10 cellular contexts compared by ENCODE assay signal in genomic region chr4:158812133-158812532, GRCh38. TPM values are rescaled to one million over a fixed set of nuclear protein-coding genes. Genes with fewer than 3 reads are reported as not detected.
DNase-seq lines count a peak whose midpoint lies in the region; ATAC-seq and TF ChIP-seq lines count a peak whose summit lies in the region.
"Had no signal": no experiment of that assay in that cellular context is flagged by ENCODE, and none has a peak within 500 bp of the region (broad histone marks: within the 10 kb centered on the region; RNA-seq: fewer than 3 reads in every experiment).

No MANE protein-coding gene starts in this region.

- no peaks in the 10 kb centered on the region for H3K27me3 Mint-ChIP-seq in stimulated activated naive CD8-positive, alpha-beta T cell treated with anti-CD3 and anti-CD28 coated beads, Interleukin-15, Interleukin-2, amounts not matched to agents 100 ng/mL and 50 ng/mL, for 24 hours

- H3K9me3 ChIP-seq in right cardiac atrium (ENCODE audit: control insufficient read depth, low read length) (no peaks in the 10 kb centered on the region), psoas muscle (no peaks in the 10 kb centered on the region)

- H3K27ac Mint-ChIP-seq in stimulated activated naive CD8-positive, alpha-beta T cell treated with anti-CD3 and anti-CD28 coated beads, Interleukin-15, Interleukin-2, amounts not matched to agents 100 ng/mL and 50 ng/mL, for 24 hours, result peak overlapping the region; percentile 78

- no peak for DNase-seq in stimulated activated naive CD8-positive, alpha-beta T cell treated with anti-CD3 and anti-CD28 coated beads, Interleukin-15, Interleukin-2, amounts not matched to agents 100 U/mL and 50 U/mL, for 24 hours
- DNase-seq in right cardiac atrium (no peak), psoas muscle (no peak), cerebellar nuclear complex (lab: John Stamatoyannopoulos, UW) (no peak), iPS-NIHi11 (ENCODE audit: low spot score) (no peak), NCI-H82 treated with DMSO at 0.1 percent for 48 hours (lab: John Stamatoyannopoulos, UW; ENCODE audit: unreplicated experiment) (no peak), NK-92 (lab: John Stamatoyannopoulos, UW; ENCODE audit: unreplicated experiment) (no peak)
- DNase-seq: kidney glomerular epithelial cell, NCI-H510A treated with DMSO at 0.1 percent for 48 hours had no signal

- H3K4me3 ChIP-seq in right cardiac atrium (ENCODE audit: low read length) (no peak overlapping the region), psoas muscle (no peak overlapping the region)

- no peak for TF ChIP-seq CTCF in psoas muscle (IDR thresholded peaks at IDR 0.05)

- H3K27me3 ChIP-seq in right cardiac atrium (ENCODE audit: control insufficient read depth, insufficient read depth) (no peaks in the 10 kb centered on the region), psoas muscle (ENCODE audit: insufficient read depth in 3 of 3, low read length in 2 of 3) (no peaks in the 10 kb centered on the region)

- WGBS in right cardiac atrium, result 50% methylated on average over 2 of the region's 2 CpGs
- WGBS in psoas muscle, 3 donors, result 26 to 52% (median 32%) methylated on average over 2 of the region's 2 CpGs

- no peak for ATAC-seq in stimulated activated naive CD8-positive, alpha-beta T cell treated with anti-CD3 and anti-CD28 coated beads, Interleukin-15, Interleukin-2, amounts not matched to agents 100 U/mL and 50 U/mL, for 24 hours
- ATAC-seq in right cardiac atrium, result no peak
- peak in 1 of 4 donors; percentile 19 for ATAC-seq in psoas muscle

- no peaks in the 10 kb centered on the region for H3K36me3 ChIP-seq in psoas muscle (ENCODE audit: insufficient read depth in 1 of 2, low read depth in 1 of 2)

- H3K36me3 Mint-ChIP-seq in stimulated activated naive CD8-positive, alpha-beta T cell treated with anti-CD3 and anti-CD28 coated beads, Interleukin-15, Interleukin-2, amounts not matched to agents 100 ng/mL and 50 ng/mL, for 24 hours (ENCODE audit: low read depth), result no peaks in the 10 kb centered on the region

- intact Hi-C loops in right cardiac atrium (cut with DNase I) (loop anchor here in 1 of 4 donors (5.0 kb wide), 1 partner anchor 45 kb away; the partner anchor contains the start of gene FNIP2), psoas muscle (cut with DNase I) (loop anchor here in 1 of 2 donors (5.0 kb wide), 1 partner anchor 35 kb away; no protein-coding TSS in a partner anchor)

- no peaks in the 10 kb centered on the region for H3K9me3 Mint-ChIP-seq in stimulated activated naive CD8-positive, alpha-beta T cell treated with anti-CD3 and anti-CD28 coated beads, Interleukin-15, Interleukin-2, amounts not matched to agents 100 ng/mL and 50 ng/mL, for 24 hours

- peak overlapping the region; percentile 15 for H3K4me3 Mint-ChIP-seq in stimulated activated naive CD8-positive, alpha-beta T cell treated with anti-CD3 and anti-CD28 coated beads, Interleukin-15, Interleukin-2, amounts not matched to agents 100 ng/mL and 50 ng/mL, for 24 hours

- H3K4me1 ChIP-seq in right cardiac atrium (ENCODE audit: control insufficient read depth, insufficient read depth, low read length) (peaks cover 13% of the 10 kb centered on the region), psoas muscle (peaks cover 66% of the 10 kb centered on the region)

- peak overlapping the region; percentile 82 for H3K27ac ChIP-seq in right cardiac atrium (ENCODE audit: low read length)
- H3K27ac ChIP-seq in psoas muscle, result peak overlapping the region; percentile 90

- H3K4me1 Mint-ChIP-seq in stimulated activated naive CD8-positive, alpha-beta T cell treated with anti-CD3 and anti-CD28 coated beads, Interleukin-15, Interleukin-2, amounts not matched to agents 100 ng/mL and 50 ng/mL, for 24 hours (ENCODE audit: low read depth), result peaks cover 52% of the 10 kb centered on the region

RNA-seq across cellular contexts. Expression of gene FNIP2, which starts 43.3 kb away (rescaled TPM):
- 10 to 100 TPM; 37.0 to 59.5 (median 48.3) TPM for total RNA-seq in right cardiac atrium
- 16.4 TPM for polyA plus RNA-seq in right cardiac atrium
- 10 to 100 TPM; 31.5 to 92.1 (median 53.4) TPM for total RNA-seq in psoas muscle
- 10 to 100 TPM; 15.6 to 33.3 (median 19.1) TPM for polyA plus RNA-seq in psoas muscle
